In the genomic region with DNA sequence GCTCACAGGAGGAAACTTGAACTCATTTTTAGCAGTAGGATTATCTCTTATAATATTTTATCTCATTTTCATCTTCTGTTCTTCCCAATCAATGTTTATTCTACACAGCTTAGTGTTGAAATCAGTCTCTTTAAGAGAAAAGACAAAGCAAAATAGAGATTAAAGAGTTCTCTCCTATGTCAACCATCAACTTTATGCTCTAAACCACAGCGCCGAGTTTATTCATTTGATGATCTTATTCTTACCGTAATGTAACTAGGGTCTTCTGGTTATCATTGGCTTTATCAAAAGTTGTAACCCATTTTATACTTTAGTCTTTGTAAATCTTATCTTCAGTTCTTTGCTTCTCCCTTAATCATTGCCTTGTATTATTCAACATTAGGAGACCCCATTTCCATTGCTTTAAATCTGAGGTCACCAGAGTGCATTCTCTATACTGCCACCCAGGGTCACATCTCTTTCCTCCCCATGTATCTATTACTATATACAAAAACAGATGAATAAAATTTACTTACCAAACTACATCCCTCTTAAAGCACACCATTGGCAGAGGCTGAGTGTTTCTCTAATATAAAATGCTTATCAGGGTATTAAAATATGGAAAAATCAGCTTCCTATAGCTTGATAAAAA, we compare ENCODE assay signal across 26 cellular contexts. TPM values are rescaled to one million over a fixed set of nuclear protein-coding genes. Genes with fewer than 3 reads are reported as not detected.
"Had no signal": no experiment of that assay in that cellular context is flagged by ENCODE, and none has a peak within 500 bp of the region (broad histone marks: within the 10 kb centered on the region; RNA-seq: fewer than 3 reads in every experiment).

No MANE protein-coding gene starts in this region.

- H3K27ac ChIP-seq: breast epithelium, Peyer's patch, SJSA1 had no signal

- H3K27ac Mint-ChIP-seq: activated B cell treated with CpG ODN at 0.5 μM for 24 hours; activated CD4-positive, alpha-beta memory T cell treated with anti-CD3 and anti-CD28 coated beads, Interleukin-2, amount 10 ng/mL, durations not matched to agents 7 days and 5 days; activated naive CD8-positive, alpha-beta T cell treated with anti-CD3 and anti-CD28 coated beads, Interleukin-2, amount 10 ng/mL, durations not matched to agents 7 days and 5 days; activated T-helper 2 cell treated with anti-CD3 and anti-CD28 coated beads, Interferon-gamma antibody, Interleukin-2, Interleukin-4, amounts not matched to agents 10 μg/mL and 5 μg/mL and 100 μg/mL, durations not matched to agents 14 hours and 24 hours and 36 hours had no signal

- H3K36me3 ChIP-seq: breast epithelium, Peyer's patch, SJSA1 had no signal

- H3K27me3 ChIP-seq: breast epithelium, Peyer's patch, SJSA1 had no signal

- H3K27me3 Mint-ChIP-seq: activated B cell treated with CpG ODN at 0.5 μM for 24 hours; activated CD4-positive, alpha-beta memory T cell treated with anti-CD3 and anti-CD28 coated beads, Interleukin-2, amount 10 ng/mL, durations not matched to agents 7 days and 5 days; activated naive CD8-positive, alpha-beta T cell treated with anti-CD3 and anti-CD28 coated beads, Interleukin-2, amount 10 ng/mL, durations not matched to agents 7 days and 5 days had no signal

- DNase-seq: activated B cell treated with CpG ODN at 0.5 μM for 24 hours; activated CD4-positive, alpha-beta memory T cell treated with anti-CD3 and anti-CD28 coated beads, Interleukin-2, amount 10 ng/mL, durations not matched to agents 7 days and 5 days; activated CD4-positive, alpha-beta T cell treated with anti-CD3 and anti-CD28 coated beads, Interleukin-2, amount 50 U/mL, for 1 hour; activated CD8-positive, alpha-beta memory T cell treated with anti-CD3 and anti-CD28 coated beads, Interleukin-2, amount 50 U/mL, for 48 hours; activated gamma-delta T cell treated with Interleukin-2 at 50 U/mL for 16 hours; activated naive CD8-positive, alpha-beta T cell treated with anti-CD3 and anti-CD28 coated beads, Interleukin-2, amount 10 ng/mL, durations not matched to agents 7 days and 5 days; activated T-cell treated with anti-CD3 and anti-CD28 coated beads, Interleukin-2, amount 50 U/mL, for 48 hours; aorta; caudate nucleus; Karpas-422; MM.1S; NCI-H1105; NCI-H1436 treated with DMSO at 0.1 percent for 48 hours; NCI-H187; NCI-H2081; NCI-H510A treated with DMSO at 0.1 percent for 48 hours; NCI-H69; Peyer's patch; SHP77; T-helper 2 cell; T1000 had no signal

- H3K4me1 ChIP-seq: breast epithelium, Peyer's patch, SJSA1 had no signal

- ATAC-seq: K562 had no signal

- H3K4me3 Mint-ChIP-seq: activated B cell treated with CpG ODN at 0.5 μM for 24 hours; activated CD4-positive, alpha-beta memory T cell treated with anti-CD3 and anti-CD28 coated beads, Interleukin-2, amount 10 ng/mL, durations not matched to agents 7 days and 5 days; activated naive CD8-positive, alpha-beta T cell treated with anti-CD3 and anti-CD28 coated beads, Interleukin-2, amount 10 ng/mL, durations not matched to agents 7 days and 5 days had no signal

- H3K4me1 Mint-ChIP-seq: activated B cell treated with CpG ODN at 0.5 μM for 24 hours; activated CD4-positive, alpha-beta memory T cell treated with anti-CD3 and anti-CD28 coated beads, Interleukin-2, amount 10 ng/mL, durations not matched to agents 7 days and 5 days had no signal

- H3K4me3 ChIP-seq: breast epithelium, K562, Peyer's patch, SJSA1 had no signal

- H3K9me3 ChIP-seq: breast epithelium had no signal

RNA-seq across cellular contexts. Expression of gene ERMN, which starts 22.8 kb away (rescaled TPM):
- total RNA-seq: chondrocyte, SJSA1 had no signal
- polyA plus RNA-seq: aorta had no signal
